ENCODE assay signal across 12 cellular contexts in genomic region chr10:71378341-71379117, GRCh38. TPM values are rescaled to one million over a fixed set of nuclear protein-coding genes. Genes with fewer than 3 reads are reported as not detected.
DNase-seq lines count a peak whose midpoint lies in the region; ATAC-seq and TF ChIP-seq lines count a peak whose summit lies in the region.
"Had no signal": no experiment of that assay in that cellular context is flagged by ENCODE, and none has a peak within 500 bp of the region (broad histone marks: within the 10 kb centered on the region; RNA-seq: fewer than 3 reads in every experiment).

No MANE protein-coding gene starts in this region.

- H3K23ac ChIP-seq in IMR-90 (ENCODE audit: low read depth, low read length) = no peak overlapping the region

- no peaks in the 10 kb centered on the region for H4K20me1 ChIP-seq in IMR-90 (ENCODE audit: insufficient read depth, low read length)

- no peak for TF ChIP-seq RAD21 in IMR-90 (IDR thresholded peaks at IDR 0.05; ENCODE audit: low read length)

- ATAC-seq in IMR-90 (ENCODE audit: low read depth) = no peak
- no peak for ATAC-seq in T-helper 17 cell
- no peak for ATAC-seq in activated CD8-positive, alpha-beta T cell treated with anti-CD3 and anti-CD28 coated beads for 36 hours
- no peak for ATAC-seq in HG02852 (IDR thresholded peaks at IDR 0.05; ENCODE audit: unreplicated experiment)
- ATAC-seq in HG02763 (IDR thresholded peaks at IDR 0.05; ENCODE audit: unreplicated experiment) = no peak
- ATAC-seq: activated naive CD4-positive, alpha-beta T cell treated with anti-CD3 and anti-CD28 coated beads, Interleukin-2, amount 50 U/mL, for 72 hours; GM23338 had no signal

- H3K4me1 Mint-ChIP-seq in T-helper 17 cell (peaks cover 3% of the 10 kb centered on the region), endothelial cell (ENCODE audit: unreplicated experiment) (peaks cover 19% of the 10 kb centered on the region)
- H3K4me1 Mint-ChIP-seq in activated CD8-positive, alpha-beta T cell treated with anti-CD3 and anti-CD28 coated beads for 36 hours (ENCODE audit: low read depth) = peaks cover 8% of the 10 kb centered on the region

- intact Hi-C loops in IMR-90 (cut with micrococcal nuclease) = loop anchor here (5.0 kb wide), 1 partner anchor 61 kb away; the partner anchor contains the start of gene SLC29A3
- intact Hi-C loops in activated CD8-positive, alpha-beta T cell treated with anti-CD3 and anti-CD28 coated beads for 36 hours (cut with micrococcal nuclease) = loop anchor here (5.0 kb wide), 1 partner anchor 61 kb away; the partner anchor contains the start of gene SLC29A3

- no peak overlapping the region for H2BK120ac ChIP-seq in IMR-90 (ENCODE audit: low read depth, low read length)

- no peaks in the 10 kb centered on the region for H3K9me3 Mint-ChIP-seq in activated CD8-positive, alpha-beta T cell treated with anti-CD3 and anti-CD28 coated beads for 36 hours
- no peaks in the 10 kb centered on the region for H3K9me3 Mint-ChIP-seq in endothelial cell (ENCODE audit: unreplicated experiment)
- H3K9me3 Mint-ChIP-seq: activated naive CD4-positive, alpha-beta T cell treated with anti-CD3 and anti-CD28 coated beads, Interleukin-2, amount 50 U/mL, for 72 hours; GM23338 had no signal

- no peaks in the 10 kb centered on the region for H3K9me1 ChIP-seq in IMR-90 (ENCODE audit: insufficient read depth, low read length)

- H3K4ac ChIP-seq in IMR-90 (ENCODE audit: low read depth, low read length) = no peak overlapping the region

- peak overlapping the region; percentile 83; the same call in 1 of the 2 replicates for H3K27ac ChIP-seq in 22Rv1
- no peak overlapping the region for H3K27ac ChIP-seq in IMR-90 (ENCODE audit: insufficient read depth, low read length)

- no peak overlapping the region for H2BK15ac ChIP-seq in IMR-90 (ENCODE audit: low read depth, low read length)

- H3K27ac Mint-ChIP-seq in T-helper 17 cell (no peak overlapping the region), endothelial cell (ENCODE audit: unreplicated experiment) (no peak overlapping the region)
- no peak overlapping the region for H3K27ac Mint-ChIP-seq in activated CD8-positive, alpha-beta T cell treated with anti-CD3 and anti-CD28 coated beads for 36 hours
- H3K27ac Mint-ChIP-seq: GM23338 had no signal

- no peaks in the 10 kb centered on the region for H3K79me1 ChIP-seq in IMR-90 (ENCODE audit: low read depth in 1 of 2, low read length in 2 of 2)

- H3K56ac ChIP-seq in IMR-90 (ENCODE audit: extremely low read depth, insufficient read depth, low read length) = no peak overlapping the region

- no peak for TF ChIP-seq POLR2A in IMR-90 (IDR thresholded peaks at IDR 0.05; ENCODE audit: low read depth, low read length)

- no peaks in the 10 kb centered on the region for H3K4me1 ChIP-seq in IMR-90 (ENCODE audit: control insufficient read depth, insufficient read depth, low read length)

- no peaks in the 10 kb centered on the region for H3K36me3 ChIP-seq in IMR-90 (ENCODE audit: control insufficient read depth, insufficient read depth, low read length)

- DNase-seq in IMR-90 (no peak), T-helper 17 cell (no peak), medulla oblongata (ENCODE audit: extremely low spot score) (peak; percentile 71), endothelial cell (ENCODE audit: low spot score) (no peak)
- DNase-seq in activated CD8-positive, alpha-beta T cell treated with anti-CD3 and anti-CD28 coated beads for 36 hours = no peak
- DNase-seq: activated CD4-positive, alpha-beta T cell treated with anti-CD3 and anti-CD28 coated beads, Interleukin-2, amount 50 U/mL, for 48 hours; stimulated activated CD4-positive, alpha-beta T cell treated with anti-CD3 and anti-CD28 coated beads, Interleukin-15, amount 100 ng/mL, for 24 hours had no signal

- H3K4me3 Mint-ChIP-seq in T-helper 17 cell (peak overlapping the region; percentile 31), endothelial cell (ENCODE audit: unreplicated experiment) (no peak overlapping the region)
- no peak overlapping the region for H3K4me3 Mint-ChIP-seq in activated CD8-positive, alpha-beta T cell treated with anti-CD3 and anti-CD28 coated beads for 36 hours

- no peaks in the 10 kb centered on the region for H3K36me3 Mint-ChIP-seq in T-helper 17 cell (ENCODE audit: low read depth)
- no peaks in the 10 kb centered on the region for H3K36me3 Mint-ChIP-seq in activated CD8-positive, alpha-beta T cell treated with anti-CD3 and anti-CD28 coated beads for 36 hours (ENCODE audit: low read depth)
- H3K36me3 Mint-ChIP-seq in endothelial cell (ENCODE audit: low read depth, unreplicated experiment) = no peaks in the 10 kb centered on the region
- H3K36me3 Mint-ChIP-seq: activated naive CD4-positive, alpha-beta T cell treated with anti-CD3 and anti-CD28 coated beads, Interleukin-2, amount 50 U/mL, for 72 hours had no signal

- H3K9ac ChIP-seq in IMR-90 (ENCODE audit: low read depth, low read length) = no peak overlapping the region

- H4K91ac ChIP-seq in IMR-90 (ENCODE audit: insufficient read depth, low read depth, low read length) = no peak overlapping the region

- H3K18ac ChIP-seq in IMR-90 (ENCODE audit: low read depth, low read length) = no peak overlapping the region

- no peak for TF ChIP-seq CTCF in 22Rv1 (IDR thresholded peaks at IDR 0.05)
- no peak for TF ChIP-seq CTCF in IMR-90 (conservative IDR thresholded peaks at IDR 0.05; ENCODE audit: low read depth, low read length)
- no peak for TF ChIP-seq CTCF in activated CD8-positive, alpha-beta T cell treated with anti-CD3 and anti-CD28 coated beads for 36 hours (IDR thresholded peaks at IDR 0.05)
- no peak for TF ChIP-seq CTCF in endothelial cell (IDR thresholded peaks at IDR 0.05; ENCODE audit: unreplicated experiment)

- no peak overlapping the region for H3K14ac ChIP-seq in IMR-90 (replicated peaks; ENCODE audit: low read depth, low read length)

- POLR2A ChIA-PET in IMR-90 (lab: Charles Lee; ENCODE audit: unreplicated experiment) = no interaction called here
- POLR2A ChIA-PET in activated CD8-positive, alpha-beta T cell treated with anti-CD3 and anti-CD28 coated beads for 36 hours (lab: Charles Lee) = interaction anchor here (0.9 to 1.2 kb wide), 2 partner anchors 60 to 153 kb away, joined by 3 read pairs; partner anchors contain the start of gene SLC29A3

- no peak overlapping the region for H3K4me3 ChIP-seq in IMR-90 (ENCODE audit: insufficient read depth, low read depth, low read length)
- H3K4me3 ChIP-seq: GM23338 had no signal

- H3K9me3 ChIP-seq in IMR-90 (ENCODE audit: control insufficient read depth, insufficient read depth, low read length) (no peaks in the 10 kb centered on the region), T-helper 17 cell (ENCODE audit: control insufficient read depth, low read length, poor library complexity, severe bottlenecking) (no peaks in the 10 kb centered on the region)

- in situ Hi-C loops in IMR-90 (cut with MboI; ENCODE audit: low sequenced_read_pairs) = no loop called here

- no peak overlapping the region for H2BK20ac ChIP-seq in IMR-90 (ENCODE audit: low read depth, low read length)

- dilution Hi-C loops in IMR-90 (cut with HindIII; ENCODE audit: low sequenced_read_pairs, unreplicated experiment) = no loop called here

- H2AK9ac ChIP-seq in IMR-90 (replicated peaks; ENCODE audit: low read depth, low read length, poor library complexity) = no peak overlapping the region

- peaks cover 34% of the 10 kb centered on the region for H3K27me3 Mint-ChIP-seq in T-helper 17 cell
- no peaks in the 10 kb centered on the region for H3K27me3 Mint-ChIP-seq in activated CD8-positive, alpha-beta T cell treated with anti-CD3 and anti-CD28 coated beads for 36 hours
- H3K27me3 Mint-ChIP-seq in endothelial cell (ENCODE audit: unreplicated experiment) = peaks cover 4% of the 10 kb centered on the region

- 75% methylated on average over 2 of the region's 6 CpGs; no CpG with 5 or more reads in 1 of the 2 experiments for WGBS in IMR-90 (ENCODE audit: extremely low coverage in 2 of 2, insufficient read length in 1 of 2), 2 experiments

- CTCF ChIA-PET in IMR-90 (lab: Yijun Ruan, JAX) = interaction anchor here (0.6 kb wide), 1 partner anchor 273 kb away, joined by 4 read pairs; no protein-coding TSS in a partner anchor
- CTCF ChIA-PET in activated CD8-positive, alpha-beta T cell treated with anti-CD3 and anti-CD28 coated beads for 36 hours (lab: Charles Lee) = interaction anchor here (1.1 to 4.6 kb wide), 11 partner anchors 11 to 518 kb away, joined by 3 to 19 read pairs (median 5); partner anchors contain the start of genes CDH23, SLC29A3 and VSIR

- no peak overlapping the region for H2AK5ac ChIP-seq in IMR-90 (ENCODE audit: low read depth, low read length)

- H3K4me2 ChIP-seq in IMR-90 (ENCODE audit: low read depth, low read length) = no peak overlapping the region
- H3K4me2 ChIP-seq: GM23338 had no signal

- no peak overlapping the region for H4K5ac ChIP-seq in IMR-90 (ENCODE audit: low read depth, low read length)

- no peak overlapping the region for H4K8ac ChIP-seq in IMR-90 (ENCODE audit: low read depth in 2 of 2, low read length in 2 of 2)

- peak overlapping the region; percentile 23 for H2AFZ ChIP-seq in IMR-90 (replicated peaks; ENCODE audit: low read length, poor library complexity)

- no TSS peak for BruUV-seq in IMR-90 (replicated peaks; lab: Mats Ljungman, UMichigan)

- no peak overlapping the region for H2BK5ac ChIP-seq in IMR-90 (ENCODE audit: low read depth, low read length, poor library complexity, severe bottlenecking)

- H3K27me3 ChIP-seq in IMR-90 (ENCODE audit: control insufficient read depth, insufficient read depth, low read length) = peaks cover 30% of the 10 kb centered on the region

RNA-seq across cellular contexts. Expression of gene CDH23, which starts 18.2 kb away (rescaled TPM):
- total RNA-seq in IMR-90 (2012; rRNA removed) (under 0.01 TPM in 2 replicates), T-helper 17 cell (1 to 10 TPM; 8.1 to 9.0 TPM), endothelial cell (ENCODE audit: unreplicated experiment) (0.54 TPM)
- polyA plus RNA-seq in IMR-90 (2012; rRNA removed) = 0.03 TPM in 1 of 2 replicates, not detected in the other
- polyA plus RNA-seq in IMR-90 (2012; cell fraction: cytosol; rRNA removed) = 0.01 TPM in 1 of 2 replicates, not detected in the other
- 0.07 and 0.08 TPM in 2 replicates for polyA plus RNA-seq in IMR-90 (2012; cell fraction: nucleus; rRNA removed; ENCODE audit: low replicate concordance)
- total RNA-seq in activated CD8-positive, alpha-beta T cell treated with anti-CD3 and anti-CD28 coated beads for 36 hours = 1 to 10 TPM; 2.4 to 2.7 TPM

RNA-seq across cellular contexts. Expression of gene SLC29A3, which starts 59.5 kb away (rescaled TPM):
- total RNA-seq in IMR-90 (2012; rRNA removed) = 0.72 and 0.83 TPM in 2 replicates
- polyA plus RNA-seq in IMR-90 (2012; rRNA removed) = 3.0 and 3.8 TPM in 2 replicates
- 0.79 and 3.2 TPM in 2 replicates for polyA plus RNA-seq in IMR-90 (2012; cell fraction: cytosol; rRNA removed)
- 1.6 and 2.4 TPM in 2 replicates for polyA plus RNA-seq in IMR-90 (2012; cell fraction: nucleus; rRNA removed; ENCODE audit: low replicate concordance)
- total RNA-seq in T-helper 17 cell = 1 to 10 TPM; 3.2 to 3.3 TPM
- total RNA-seq in activated CD8-positive, alpha-beta T cell treated with anti-CD3 and anti-CD28 coated beads for 36 hours = 1 to 10 TPM; 2.9 to 3.3 TPM
- total RNA-seq in endothelial cell (ENCODE audit: unreplicated experiment) = 11.7 TPM
